27 cellular contexts compared by ENCODE assay signal in genomic region chr6:1631251-1631650, GRCh38.
"Had no signal": no experiment of that assay in that cellular context is flagged by ENCODE, and none has a peak within 500 bp of the region (broad histone marks: within the 10 kb centered on the region; RNA-seq: fewer than 3 reads in every experiment).

No MANE protein-coding gene starts in this region.

- H3K4me3 ChIP-seq: colonic mucosa, esophagus squamous epithelium, heart right ventricle, lower lobe of right lung, mucosa of descending colon, neural progenitor cell, prostate gland, right atrium auricular region, testis, tibial artery, upper lobe of left lung had no signal

- H3K4me3 Mint-ChIP-seq: dendritic cell treated with granulocyte-macrophage colony-stimulating factor and Interleukin-4, amounts not matched to agents 40 ng/mL and 50 ng/mL, for 4 days; natural killer cell treated with Interleukin-12 subunit alpha and Interleukin-12 subunit beta and Interleukin-15 and Interleukin-18, amount 100 ng/mL, for 72 hours; neural progenitor cell; stimulated activated memory B cell treated with anti-CD40 and anti-IgM and Interleukin-4, amounts not matched to agents 10 μg/mL and 1 μg/mL and 100 μg/mL, for 72 hours had no signal

- H3K27me3 ChIP-seq: colonic mucosa, right atrium auricular region, testis, tibial artery had no signal

- H3K27ac ChIP-seq: colonic mucosa, esophagus squamous epithelium, heart right ventricle, lower lobe of right lung, neural progenitor cell, parathyroid adenoma, prostate gland, right atrium auricular region, testis, tibial artery, upper lobe of left lung had no signal

- H3K4me2 ChIP-seq: neural progenitor cell had no signal

- H3K9me3 Mint-ChIP-seq: dendritic cell treated with granulocyte-macrophage colony-stimulating factor and Interleukin-4, amounts not matched to agents 40 ng/mL and 50 ng/mL, for 4 days; naive B cell; natural killer cell treated with Interleukin-12 subunit alpha and Interleukin-12 subunit beta and Interleukin-15 and Interleukin-18, amount 100 ng/mL, for 72 hours; neural progenitor cell; stimulated activated memory B cell treated with anti-CD40 and anti-IgM and Interleukin-4, amounts not matched to agents 10 μg/mL and 1 μg/mL and 100 μg/mL, for 72 hours had no signal

- H3K36me3 Mint-ChIP-seq: natural killer cell treated with Interleukin-12 subunit alpha and Interleukin-12 subunit beta and Interleukin-15 and Interleukin-18, amount 100 ng/mL, for 72 hours; neural progenitor cell had no signal

- ATAC-seq: heart right ventricle; left ventricle myocardium superior; lower lobe of right lung; mucosa of descending colon; natural killer cell treated with Interleukin-12 subunit alpha and Interleukin-12 subunit beta and Interleukin-15 and Interleukin-18, amount 100 ng/mL, for 72 hours; sciatic nerve; stimulated activated memory B cell treated with anti-CD40 and anti-IgM and Interleukin-4, amounts not matched to agents 10 μg/mL and 1 μg/mL and 100 μg/mL, for 72 hours; stimulated activated naive CD8-positive, alpha-beta T cell treated with anti-CD3 and anti-CD28 coated beads, Interleukin-15, Interleukin-2, amounts not matched to agents 100 U/mL and 50 U/mL, for 24 hours had no signal

- H3K79me2 ChIP-seq: parathyroid adenoma had no signal

- H3K4me1 ChIP-seq: colonic mucosa, lower lobe of right lung, parathyroid adenoma, prostate gland, testis had no signal

- H2AFZ ChIP-seq: neural progenitor cell, parathyroid adenoma had no signal

- H3K9me3 ChIP-seq: colonic mucosa, esophagus squamous epithelium, heart right ventricle, lower lobe of right lung, mucosa of descending colon, prostate gland, right atrium auricular region, testis, tibial artery, upper lobe of left lung had no signal

- H3K36me3 ChIP-seq: colonic mucosa, esophagus squamous epithelium, heart right ventricle, lower lobe of right lung, neural progenitor cell, prostate gland, right atrium auricular region, tibial artery, upper lobe of left lung had no signal

- H3K27ac Mint-ChIP-seq: dendritic cell treated with granulocyte-macrophage colony-stimulating factor and Interleukin-4, amounts not matched to agents 40 ng/mL and 50 ng/mL, for 4 days; naive B cell; natural killer cell treated with Interleukin-12 subunit alpha and Interleukin-12 subunit beta and Interleukin-15 and Interleukin-18, amount 100 ng/mL, for 72 hours; neural progenitor cell; stimulated activated memory B cell treated with anti-CD40 and anti-IgM and Interleukin-4, amounts not matched to agents 10 μg/mL and 1 μg/mL and 100 μg/mL, for 72 hours had no signal

- DNase-seq: colonic mucosa; effector CD8-positive, alpha-beta T cell; erythroblast; esophagus squamous epithelium; foreskin melanocyte; glutamatergic neuron; heart right ventricle; hippocampal formation; left ventricle myocardium superior; lower lobe of right lung; mucosa of descending colon; naive B cell; stimulated activated CD4-positive, alpha-beta T cell treated with anti-CD3 and anti-CD28 coated beads, Interleukin-2, amount 100 ng/mL, for 24 hours; stimulated activated CD4-positive, alpha-beta T cell treated with anti-CD3 and anti-CD28 coated beads, Interleukin-4, amount 100 ng/mL, for 4 hours; stimulated activated naive CD8-positive, alpha-beta T cell treated with anti-CD3 and anti-CD28 coated beads, Interleukin-15, Interleukin-2, amounts not matched to agents 100 U/mL and 50 U/mL, for 24 hours; substantia nigra; testis; upper lobe of left lung had no signal
